ENCODE assay signal across 7 cellular contexts in the genomic region with DNA sequence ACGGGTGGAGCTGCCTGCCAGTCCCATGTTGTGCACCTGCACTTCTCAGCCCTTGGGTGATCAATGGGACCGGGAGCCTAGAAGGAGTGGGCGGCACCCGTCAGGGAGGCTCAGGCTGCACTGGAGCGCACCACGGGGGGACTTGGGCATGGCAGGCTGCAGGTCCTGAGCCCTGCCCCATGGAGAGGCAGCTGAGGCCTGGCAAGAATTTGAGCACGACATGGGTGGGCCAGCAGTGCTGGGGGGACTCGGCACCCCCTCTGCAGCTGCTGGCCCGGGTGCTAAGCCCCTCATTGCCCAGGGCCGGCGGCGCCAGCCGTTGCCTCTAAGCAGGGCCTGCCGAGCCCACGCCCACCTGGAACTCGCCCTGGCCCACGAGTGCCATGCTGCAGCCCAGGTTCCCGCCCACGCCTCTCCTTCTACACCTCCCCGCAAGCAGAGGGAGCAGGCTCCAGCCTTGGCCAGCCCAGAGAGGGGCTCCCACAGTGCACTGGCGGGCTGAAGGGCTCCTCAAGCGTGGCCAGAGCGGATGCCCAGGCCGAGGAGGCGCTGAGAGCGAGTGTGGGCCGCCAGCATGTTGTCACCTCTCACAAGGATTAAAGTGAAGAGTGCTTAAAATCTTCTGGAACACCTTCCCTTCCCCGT.
"Had no signal": no experiment of that assay in that cellular context is flagged by ENCODE, and none has a peak within 500 bp of the region (broad histone marks: within the 10 kb centered on the region; RNA-seq: fewer than 3 reads in every experiment).

No MANE protein-coding gene starts in this region.

- H3K27ac Mint-ChIP-seq: GM23338, H9 had no signal

- FAIRE-seq: H1, H54, HTR-8/SVneo had no signal

- H3K4me3 ChIP-seq: GM23338 had no signal

- DNase-seq: H9, HCEC 1CT, IMR-90 had no signal

- H3K4me2 ChIP-seq: GM23338 had no signal

- H2AFZ ChIP-seq: GM23338 had no signal

- ATAC-seq: GM23338 had no signal

- H3K4me1 Mint-ChIP-seq: GM23338 had no signal

- H3K4me3 Mint-ChIP-seq: GM23338, H9 had no signal
